Comparison of ENCODE assay signal across 19 cellular contexts in the genomic region with DNA sequence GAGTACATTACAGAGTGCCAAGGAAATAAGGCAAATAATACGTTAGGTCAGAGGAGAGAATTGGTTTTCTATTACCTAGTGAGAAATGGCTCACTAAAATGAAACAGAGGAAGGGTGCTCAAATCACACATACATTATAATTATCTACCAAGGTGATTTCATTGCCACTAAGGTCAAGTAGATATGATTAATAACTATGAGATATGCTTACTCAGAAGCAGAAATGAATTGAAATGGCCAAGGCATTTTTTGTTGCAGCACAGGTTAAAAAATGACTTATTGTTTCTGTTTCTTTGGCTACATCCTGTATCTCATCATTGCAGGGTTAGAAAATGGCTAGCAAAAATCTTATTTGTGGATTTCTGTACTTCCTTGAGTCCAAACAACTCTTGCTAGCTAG.
A peak's percentile ranks its signal among the peaks of the same experiment; 100 is the strongest.
DNase-seq lines count a peak whose midpoint lies in the region; ATAC-seq and TF ChIP-seq lines count a peak whose summit lies in the region.
"Had no signal": no experiment of that assay in that cellular context is flagged by ENCODE, and none has a peak within 500 bp of the region (broad histone marks: within the 10 kb centered on the region; RNA-seq: fewer than 3 reads in every experiment).

No MANE protein-coding gene starts in this region.

- H3K4me1 ChIP-seq in adipocyte (ENCODE audit: control insufficient read depth, insufficient read depth, low read length) (peaks cover 24% of the 10 kb centered on the region), left ventricle myocardium inferior (peaks cover 3% of the 10 kb centered on the region)
- H3K4me1 ChIP-seq: spleen had no signal

- H3K4me1 Mint-ChIP-seq in type B pancreatic cell (ENCODE audit: unreplicated experiment): peaks cover 4% of the 10 kb centered on the region
- H3K4me1 Mint-ChIP-seq: activated CD8-positive, alpha-beta memory T cell treated with anti-CD3 and anti-CD28 coated beads, Interleukin-2, amount 10 ng/mL, durations not matched to agents 7 days and 5 days had no signal

- no peak for TF ChIP-seq CTCF in left ventricle myocardium inferior (IDR thresholded peaks at IDR 0.05; ENCODE audit: borderline replicate concordance)
- TF ChIP-seq CTCF in type B pancreatic cell (conservative IDR thresholded peaks at IDR 0.05): no peak

- H3K9ac ChIP-seq in adipocyte (ENCODE audit: low read length): no peak overlapping the region

- no peak overlapping the region for H3K4me3 Mint-ChIP-seq in type B pancreatic cell
- H3K4me3 Mint-ChIP-seq: activated CD8-positive, alpha-beta memory T cell treated with anti-CD3 and anti-CD28 coated beads, Interleukin-2, amount 10 ng/mL, durations not matched to agents 7 days and 5 days; activated naive CD8-positive, alpha-beta T cell had no signal

- no peak overlapping the region for H3K27ac Mint-ChIP-seq in type B pancreatic cell
- H3K27ac Mint-ChIP-seq: activated CD8-positive, alpha-beta memory T cell treated with anti-CD3 and anti-CD28 coated beads, Interleukin-2, amount 10 ng/mL, durations not matched to agents 7 days and 5 days; activated naive CD8-positive, alpha-beta T cell had no signal

- H3K9me3 ChIP-seq in adipocyte (ENCODE audit: control insufficient read depth, low read length) (no peaks in the 10 kb centered on the region), left ventricle myocardium inferior (replicated peaks) (no peaks in the 10 kb centered on the region)

- peak overlapping the region; percentile 20 for H3K4me3 ChIP-seq in adipocyte (ENCODE audit: low read length)
- no peak overlapping the region for H3K4me3 ChIP-seq in left ventricle myocardium inferior
- H3K4me3 ChIP-seq: lung, spleen had no signal

- ATAC-seq in GM18907 (IDR thresholded peaks at IDR 0.05; ENCODE audit: unreplicated experiment): peak; percentile 86
- peak; percentile 62 for ATAC-seq in GM21423 (IDR thresholded peaks at IDR 0.05; ENCODE audit: unreplicated experiment)
- peak; percentile 76 for ATAC-seq in HG03135 (IDR thresholded peaks at IDR 0.05; ENCODE audit: unreplicated experiment)
- ATAC-seq: activated CD8-positive, alpha-beta memory T cell treated with anti-CD3 and anti-CD28 coated beads, Interleukin-2, amount 10 ng/mL, durations not matched to agents 7 days and 5 days had no signal

- H3K27ac ChIP-seq in left ventricle myocardium inferior (replicated peaks): no peak overlapping the region
- H3K27ac ChIP-seq: spleen had no signal

- intact Hi-C loops in left ventricle myocardium inferior (cut with micrococcal nuclease): no loop called here

- H3K27me3 ChIP-seq in adipocyte (replicated peaks; ENCODE audit: control insufficient read depth, insufficient read depth, low read length): no peaks in the 10 kb centered on the region
- H3K27me3 ChIP-seq in left ventricle myocardium inferior (ENCODE audit: low read depth): no peaks in the 10 kb centered on the region
- H3K27me3 ChIP-seq: spleen had no signal

- no peaks in the 10 kb centered on the region for H3K36me3 Mint-ChIP-seq in type B pancreatic cell
- H3K36me3 Mint-ChIP-seq: activated CD8-positive, alpha-beta memory T cell treated with anti-CD3 and anti-CD28 coated beads, Interleukin-2, amount 10 ng/mL, durations not matched to agents 7 days and 5 days; activated naive CD8-positive, alpha-beta T cell had no signal

- H3K27me3 Mint-ChIP-seq in type B pancreatic cell: no peaks in the 10 kb centered on the region

- no peak for DNase-seq in adipocyte (ENCODE audit: low read depth)
- DNase-seq in NCI-H187 treated with DMSO at 0.1 percent for 48 hours (lab: John Stamatoyannopoulos, UW): no peak
- DNase-seq in left ventricle myocardium inferior: no peak
- no peak for DNase-seq in type B pancreatic cell (ENCODE audit: extremely low spot score, unreplicated experiment)
- DNase-seq: activated CD4-positive, alpha-beta T cell treated with anti-CD3 and anti-CD28 coated beads for 48 hours; activated CD8-positive, alpha-beta memory T cell treated with anti-CD3 and anti-CD28 coated beads, Interleukin-2, amount 10 ng/mL, durations not matched to agents 7 days and 5 days; cortex of kidney; DMS153; GDM1; KG1; NCI-H2029 treated with DMSO at 0.1 percent for 48 hours; NCI-H510A treated with DMSO at 0.1 percent for 48 hours; retina; spleen had no signal

- H3K9me3 Mint-ChIP-seq in type B pancreatic cell: peaks cover 5% of the 10 kb centered on the region

- no peaks in the 10 kb centered on the region for H3K36me3 ChIP-seq in adipocyte (ENCODE audit: control insufficient read depth, insufficient read depth, low read length, severe bottlenecking)
- H3K36me3 ChIP-seq in left ventricle myocardium inferior: no peaks in the 10 kb centered on the region
- H3K36me3 ChIP-seq: spleen had no signal
